8 cellular contexts compared by ENCODE assay signal in the genomic region with DNA sequence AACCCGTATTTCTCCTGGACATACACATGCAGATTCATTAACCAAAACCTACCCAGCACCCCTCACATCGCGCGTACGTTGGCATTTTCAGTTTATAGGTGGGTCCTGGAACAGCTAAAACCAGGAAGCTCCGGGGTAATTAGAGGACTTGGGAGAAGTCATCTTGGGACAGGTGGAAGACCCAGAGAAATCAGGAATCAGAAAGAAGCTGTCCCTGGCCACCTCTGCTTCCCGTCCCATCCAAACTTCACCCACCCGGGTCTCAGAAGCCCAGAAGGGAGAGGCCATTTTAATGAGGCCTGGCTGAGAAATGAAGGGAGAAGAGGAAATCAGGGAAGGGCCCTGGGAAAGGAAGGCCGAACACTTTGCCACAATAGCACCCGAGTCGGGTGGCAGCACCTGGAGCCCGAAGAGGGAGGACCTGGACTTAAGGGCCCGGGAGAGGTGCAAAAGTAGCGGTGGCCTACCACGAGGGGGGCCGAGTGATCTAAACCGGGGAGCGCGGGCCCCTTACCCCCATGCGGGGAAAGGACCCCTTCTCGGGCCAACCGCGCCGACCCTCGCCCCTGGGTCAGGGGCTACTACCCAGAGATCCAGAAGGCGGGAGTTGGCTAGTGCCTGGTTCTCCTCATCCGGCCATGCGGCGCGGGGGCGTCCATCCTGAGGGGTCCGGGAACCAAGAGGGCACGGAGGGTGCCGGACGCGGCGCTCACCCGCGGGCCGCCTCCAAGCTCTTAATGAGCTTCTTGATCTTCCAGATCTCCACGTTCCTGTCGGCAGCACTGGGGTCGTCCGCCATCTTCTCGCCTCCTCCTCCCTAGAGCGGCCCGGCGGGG. TPM values are rescaled to one million over a fixed set of nuclear protein-coding genes. Genes with fewer than 3 reads are reported as not detected.
A peak's percentile ranks its signal among the peaks of the same experiment; 100 is the strongest.
DNase-seq lines count a peak whose midpoint lies in the region; ATAC-seq and TF ChIP-seq lines count a peak whose summit lies in the region.

No MANE protein-coding gene starts in this region.

- peaks cover 33 to 73% (median 61%) of the 10 kb centered on the region in 11 experiments; a peak in 21 of 22 replicates for H4K20me1 ChIP-seq in BLaER1 treated with 17β-estradiol and CSF1 and Interleukin-3, amounts not matched to agents 10 nM and 100 nM

- peaks cover 13 to 45% (median 39%) of the 10 kb centered on the region in 11 experiments; a peak in 21 of 22 replicates for H3K36me3 ChIP-seq in BLaER1 treated with 17β-estradiol and CSF1 and Interleukin-3, amounts not matched to agents 10 nM and 100 nM
- H3K36me3 ChIP-seq in rectal smooth muscle tissue (ENCODE audit: control insufficient read depth, insufficient read depth, low read length) = no peaks in the 10 kb centered on the region

- H3K4me1 Mint-ChIP-seq in HFFc6 (ENCODE audit: low read depth) = peaks cover 63% of the 10 kb centered on the region

- H3K27me3 Mint-ChIP-seq in HFFc6 (ENCODE audit: insufficient read depth) = peaks cover 6% of the 10 kb centered on the region

- DNase-seq in HFFc6 (no peak), foreskin fibroblast (peak in 1 of 2 donors; percentile 24), kidney glomerular epithelial cell (lab: John Stamatoyannopoulos, UW) (no peak)
- peak; percentile 16 for DNase-seq in activated CD4-positive, alpha-beta T cell treated with anti-CD3 and anti-CD28 coated beads, Interleukin-2, amount 50 U/mL, for 1 hour
- no peak for DNase-seq in stimulated activated CD4-positive, alpha-beta T cell treated with anti-CD3 and anti-CD28 coated beads, Interleukin-4, amount 100 ng/mL, for 4 hours

- H3K4me3 ChIP-seq in BLaER1 treated with 17β-estradiol and CSF1 and Interleukin-3, amounts not matched to agents 10 nM and 100 nM = peak overlapping the region; percentile 97 to 100 (median 98)
- H3K4me3 ChIP-seq in foreskin fibroblast (ENCODE audit: low read depth in 1 of 2, low read length in 2 of 2) (peak overlapping the region; percentile 71 to 87), rectal smooth muscle tissue (ENCODE audit: low read length) (peak overlapping the region; percentile 92)

- peaks cover 4% of the 10 kb centered on the region; the same call in 1 of the 2 replicates for H3K9me3 Mint-ChIP-seq in HFFc6

- H3K4me3 Mint-ChIP-seq in HFFc6 = peak overlapping the region; percentile 100

- peak overlapping the region; percentile 76 to 97 (median 88) for H3K4me2 ChIP-seq in BLaER1 treated with 17β-estradiol and CSF1 and Interleukin-3, amounts not matched to agents 10 nM and 100 nM

- H3K27ac ChIP-seq in BLaER1 treated with 17β-estradiol and CSF1 and Interleukin-3, amounts not matched to agents 10 nM and 100 nM = peak overlapping the region; percentile 95 to 100 (median 99)
- H3K27ac ChIP-seq in rectal smooth muscle tissue (ENCODE audit: low read depth, low read length) = peak overlapping the region; percentile 97

- no peak for ATAC-seq in GM19351 (IDR thresholded peaks at IDR 0.05; ENCODE audit: unreplicated experiment)

- H3K9ac ChIP-seq in BLaER1 treated with 17β-estradiol and CSF1 and Interleukin-3, amounts not matched to agents 10 nM and 100 nM = peak overlapping the region; percentile 96 to 100 (median 99)
- H3K9ac ChIP-seq in rectal smooth muscle tissue (ENCODE audit: low read length) = peak overlapping the region; percentile 95

- H3K9me3 ChIP-seq in BLaER1 treated with 17β-estradiol and CSF1 and Interleukin-3, amounts not matched to agents 10 nM and 100 nM (replicated peaks in 1 of 11) = no peaks in the 10 kb centered on the region

- TF ChIP-seq CTCF in HFFc6 (IDR thresholded peaks at IDR 0.05) (no peak), foreskin fibroblast (IDR thresholded peaks at IDR 0.05; ENCODE audit: low read depth, low read length) (no peak)

- peaks cover 59% of the 10 kb centered on the region for H3K36me3 Mint-ChIP-seq in HFFc6 (ENCODE audit: low read depth)

- peaks cover 49 to 66% (median 56%) of the 10 kb centered on the region in 10 experiments for H3K4me1 ChIP-seq in BLaER1 treated with 17β-estradiol and CSF1 and Interleukin-3, amounts not matched to agents 10 nM and 100 nM
- peaks cover 19% of the 10 kb centered on the region for H3K4me1 ChIP-seq in rectal smooth muscle tissue (ENCODE audit: control insufficient read depth, insufficient read depth, low read length)

- peak overlapping the region; percentile 100 for H3K27ac Mint-ChIP-seq in HFFc6

- H3K27me3 ChIP-seq in BLaER1 treated with 17β-estradiol and CSF1 and Interleukin-3, amounts not matched to agents 10 nM and 100 nM = no peaks in the 10 kb centered on the region
- no peaks in the 10 kb centered on the region for H3K27me3 ChIP-seq in rectal smooth muscle tissue (ENCODE audit: control insufficient read depth, insufficient read depth, low read length)

RNA-seq across cellular contexts. Expression of a gene that starts 0.7 kb away (rescaled TPM):
- 100 to 1,000 TPM; 133 to 153 (median 148) TPM for total RNA-seq in HFFc6 (2021; fragmentation: NEBNext Ultra II Directional; extraction: Animal tissue kit (Norgen Biotek cat#: 25700))

RNA-seq across cellular contexts. Expression of a gene that starts 32.9 kb away (rescaled TPM):
- total RNA-seq in HFFc6 (2021; fragmentation: NEBNext Ultra II Directional; extraction: Animal tissue kit (Norgen Biotek cat#: 25700)) = 100 to 1,000 TPM; 193 to 236 (median 210) TPM
